ENCODE assay signal across 15 cellular contexts in the genomic region with DNA sequence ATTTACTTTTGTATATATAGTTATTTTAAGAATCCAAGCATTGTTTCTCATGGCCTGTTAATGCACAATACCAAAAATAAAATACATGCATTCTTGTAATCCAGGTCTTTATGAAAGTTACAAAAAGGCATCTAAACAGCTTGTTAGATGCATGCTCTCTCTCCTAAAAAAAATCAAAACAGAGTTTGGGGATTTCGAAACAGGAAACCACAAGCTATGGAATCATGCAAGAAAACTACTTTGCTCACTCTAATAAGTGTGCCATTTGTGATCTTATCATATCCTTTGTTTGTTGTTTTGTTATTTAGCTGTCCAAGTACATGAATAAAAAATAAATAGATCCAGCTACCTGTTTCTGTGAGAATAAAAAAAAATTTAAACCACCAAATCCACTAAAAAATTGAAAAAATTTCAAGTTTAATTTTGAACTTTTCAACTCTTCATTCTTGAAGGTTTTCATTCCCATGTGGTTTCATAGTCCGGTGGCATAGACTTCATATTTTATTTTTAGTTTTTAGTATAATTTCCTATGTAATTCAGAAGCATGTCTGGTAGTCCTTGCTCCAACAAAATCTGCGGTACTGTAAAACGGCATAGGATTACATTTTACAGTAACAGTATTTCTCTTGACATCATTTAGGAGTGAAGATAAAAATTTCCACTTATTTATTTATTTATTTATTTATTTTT. TPM values are rescaled to one million over a fixed set of nuclear protein-coding genes. Genes with fewer than 3 reads are reported as not detected.
A peak's percentile ranks its signal among the peaks of the same experiment; 100 is the strongest.
DNase-seq lines count a peak whose midpoint lies in the region; ATAC-seq, FAIRE-seq and TF ChIP-seq lines count a peak whose summit lies in the region.
"Had no signal": no experiment of that assay in that cellular context is flagged by ENCODE, and none has a peak within 500 bp of the region (broad histone marks: within the 10 kb centered on the region; RNA-seq: fewer than 3 reads in every experiment).

No MANE protein-coding gene starts in this region.

- peaks cover 9% of the 10 kb centered on the region for H3K79me2 ChIP-seq in astrocyte (ENCODE audit: insufficient read depth, low read length)

- no peak overlapping the region for H3K9ac ChIP-seq in astrocyte (ENCODE audit: low read length)

- no peak for TF ChIP-seq CTCF in AG09309 (IDR thresholded peaks at IDR 0.05; ENCODE audit: control insufficient read depth, insufficient read depth, low read depth, low read length, missing control alignments)
- TF ChIP-seq CTCF in astrocyte (IDR thresholded peaks at IDR 0.05; ENCODE audit: insufficient read depth, low read depth, low read length): no peak

- no peak for FAIRE-seq in astrocyte (lab: Jason Lieb, UNC)

- no peaks in the 10 kb centered on the region for H3K27me3 Mint-ChIP-seq in astrocyte (ENCODE audit: low read depth, unreplicated experiment)
- H3K27me3 Mint-ChIP-seq: stimulated activated naive B cell treated with anti-CD40 and anti-IgM and Interleukin-4, amounts not matched to agents 10 μg/mL and 1 μg/mL and 100 μg/mL, for 72 hours had no signal

- DNase-seq in AG09309 (ENCODE audit: low read depth): peak; percentile 51
- DNase-seq in HCEC 1CT: peak; percentile 66
- peak; percentile 26 for DNase-seq in astrocyte (ENCODE audit: low read depth)
- peak; percentile 88 for DNase-seq in iris pigment epithelial cell (ENCODE audit: low read depth)
- DNase-seq in stimulated activated effector memory CD8-positive, alpha-beta T cell treated with anti-CD3 and anti-CD28 coated beads, Interleukin-12 subunit alpha, Interleukin-12 subunit beta, amount 100 ng/mL, for 72 hours (ENCODE audit: low spot score in 2 of 2): no peak
- no peak for DNase-seq in NCI-H146 (lab: John Stamatoyannopoulos, UW)
- no peak for DNase-seq in NCI-H345 (lab: John Stamatoyannopoulos, UW)
- DNase-seq in activated CD8-positive, alpha-beta memory T cell treated with anti-CD3 and anti-CD28 coated beads, Interleukin-2, amount 50 U/mL, for 4 hours: no peak
- DNase-seq: activated CD4-positive, alpha-beta T cell treated with anti-CD3 and anti-CD28 coated beads, Interleukin-2, amount 10 ng/mL, durations not matched to agents 24 days and 14 days; CD4-positive, CD25-positive, alpha-beta regulatory T cell; Karpas-422; NCI-H2171; stimulated activated naive B cell treated with anti-CD40 and anti-IgM and Interleukin-4, amounts not matched to agents 10 μg/mL and 1 μg/mL and 100 μg/mL, for 72 hours had no signal

- no peak overlapping the region for H3K4me2 ChIP-seq in astrocyte (ENCODE audit: low read length)

- H3K4me1 Mint-ChIP-seq in astrocyte (ENCODE audit: low read depth, unreplicated experiment): peaks cover 2% of the 10 kb centered on the region
- peaks cover 12% of the 10 kb centered on the region for H3K4me1 Mint-ChIP-seq in stimulated activated effector memory CD8-positive, alpha-beta T cell treated with anti-CD3 and anti-CD28 coated beads, Interleukin-12 subunit alpha, Interleukin-12 subunit beta, amount 100 ng/mL, for 72 hours

- H3K4me3 Mint-ChIP-seq in astrocyte (ENCODE audit: unreplicated experiment): no peak overlapping the region
- no peak overlapping the region for H3K4me3 Mint-ChIP-seq in stimulated activated effector memory CD8-positive, alpha-beta T cell treated with anti-CD3 and anti-CD28 coated beads, Interleukin-12 subunit alpha, Interleukin-12 subunit beta, amount 100 ng/mL, for 72 hours
- H3K4me3 Mint-ChIP-seq: activated CD4-positive, alpha-beta T cell treated with anti-CD3 and anti-CD28 coated beads, Interleukin-2, amount 10 ng/mL, durations not matched to agents 24 days and 14 days; stimulated activated naive B cell treated with anti-CD40 and anti-IgM and Interleukin-4, amounts not matched to agents 10 μg/mL and 1 μg/mL and 100 μg/mL, for 72 hours; T-helper 1 cell treated with Interleukin-12 subunit alpha and Interleukin-12 subunit beta and Interleukin-4 antibody, amounts not matched to agents 30 μg/mL and 1 μg/mL, for 36 hours had no signal

- H4K20me1 ChIP-seq in astrocyte (ENCODE audit: insufficient read depth, low read length): no peaks in the 10 kb centered on the region

- H3K27ac Mint-ChIP-seq in astrocyte (ENCODE audit: unreplicated experiment): no peak overlapping the region
- no peak overlapping the region for H3K27ac Mint-ChIP-seq in stimulated activated effector memory CD8-positive, alpha-beta T cell treated with anti-CD3 and anti-CD28 coated beads, Interleukin-12 subunit alpha, Interleukin-12 subunit beta, amount 100 ng/mL, for 72 hours
- H3K27ac Mint-ChIP-seq: activated CD4-positive, alpha-beta T cell treated with anti-CD3 and anti-CD28 coated beads, Interleukin-2, amount 10 ng/mL, durations not matched to agents 24 days and 14 days; CD4-positive, CD25-positive, alpha-beta regulatory T cell; stimulated activated naive B cell treated with anti-CD40 and anti-IgM and Interleukin-4, amounts not matched to agents 10 μg/mL and 1 μg/mL and 100 μg/mL, for 72 hours; T-helper 1 cell treated with Interleukin-12 subunit alpha and Interleukin-12 subunit beta and Interleukin-4 antibody, amounts not matched to agents 30 μg/mL and 1 μg/mL, for 36 hours had no signal

- H3K27me3 ChIP-seq in astrocyte (ENCODE audit: insufficient read depth, low read length): peaks cover 15% of the 10 kb centered on the region

- no peak for ATAC-seq in stimulated activated effector memory CD8-positive, alpha-beta T cell treated with anti-CD3 and anti-CD28 coated beads, Interleukin-12 subunit alpha, Interleukin-12 subunit beta, amount 100 ng/mL, for 72 hours
- ATAC-seq: stimulated activated naive B cell treated with anti-CD40 and anti-IgM and Interleukin-4, amounts not matched to agents 10 μg/mL and 1 μg/mL and 100 μg/mL, for 72 hours had no signal

- no peaks in the 10 kb centered on the region for H3K36me3 ChIP-seq in astrocyte (ENCODE audit: insufficient read depth, low read length)

- no peak overlapping the region for H3K27ac ChIP-seq in astrocyte (ENCODE audit: low read depth, low read length)
- H3K27ac ChIP-seq: PC-9 had no signal

- H3K36me3 Mint-ChIP-seq in astrocyte (ENCODE audit: low read depth, unreplicated experiment): no peaks in the 10 kb centered on the region
- no peaks in the 10 kb centered on the region for H3K36me3 Mint-ChIP-seq in stimulated activated effector memory CD8-positive, alpha-beta T cell treated with anti-CD3 and anti-CD28 coated beads, Interleukin-12 subunit alpha, Interleukin-12 subunit beta, amount 100 ng/mL, for 72 hours
- H3K36me3 Mint-ChIP-seq: CD4-positive, CD25-positive, alpha-beta regulatory T cell had no signal

- no peaks in the 10 kb centered on the region for H3K9me3 ChIP-seq in astrocyte (ENCODE audit: insufficient read depth, low read depth, low read length)

- no peak overlapping the region for H3K4me3 ChIP-seq in AG09309 (ENCODE audit: control insufficient read depth, low read depth, low read length)
- H3K4me3 ChIP-seq in astrocyte (ENCODE audit: insufficient read depth, low read depth, low read length): no peak overlapping the region

- no peaks in the 10 kb centered on the region for H3K9me3 Mint-ChIP-seq in astrocyte (ENCODE audit: unreplicated experiment)
- no peaks in the 10 kb centered on the region for H3K9me3 Mint-ChIP-seq in stimulated activated effector memory CD8-positive, alpha-beta T cell treated with anti-CD3 and anti-CD28 coated beads, Interleukin-12 subunit alpha, Interleukin-12 subunit beta, amount 100 ng/mL, for 72 hours
- H3K9me3 Mint-ChIP-seq: activated CD4-positive, alpha-beta T cell treated with anti-CD3 and anti-CD28 coated beads, Interleukin-2, amount 10 ng/mL, durations not matched to agents 24 days and 14 days; stimulated activated naive B cell treated with anti-CD40 and anti-IgM and Interleukin-4, amounts not matched to agents 10 μg/mL and 1 μg/mL and 100 μg/mL, for 72 hours; T-helper 1 cell treated with Interleukin-12 subunit alpha and Interleukin-12 subunit beta and Interleukin-4 antibody, amounts not matched to agents 30 μg/mL and 1 μg/mL, for 36 hours had no signal

- no peak overlapping the region for H2AFZ ChIP-seq in astrocyte (ENCODE audit: low read depth, low read length)

- H3K4me1 ChIP-seq in astrocyte (ENCODE audit: insufficient read depth, low read length): no peaks in the 10 kb centered on the region

RNA-seq across cellular contexts. Expression of a gene that starts 1.6 kb away (rescaled TPM):
- 7.0 and 8.5 TPM in 2 replicates for total RNA-seq in astrocyte

Comparison
In these comparisons a context has a peak if more than half of its experiments do, and no peak if none do; other contexts are left out.
1. DNase-seq: peak in AG09309 (single experiment), HCEC 1CT (single experiment), astrocyte (single experiment) and iris pigment epithelial cell (single experiment); none in stimulated activated effector memory CD8-positive, alpha-beta T cell treated with anti-CD3 and anti-CD28 coated beads, Interleukin-12 subunit alpha, Interleukin-12 subunit beta, amount 100 ng/mL, for 72 hours (0 of 2), NCI-H146 (single experiment), NCI-H345 (single experiment) and activated CD8-positive, alpha-beta memory T cell treated with anti-CD3 and anti-CD28 coated beads, Interleukin-2, amount 50 U/mL, for 4 hours (single experiment).